ENCODE assay signal across 16 cellular contexts in the genomic region with DNA sequence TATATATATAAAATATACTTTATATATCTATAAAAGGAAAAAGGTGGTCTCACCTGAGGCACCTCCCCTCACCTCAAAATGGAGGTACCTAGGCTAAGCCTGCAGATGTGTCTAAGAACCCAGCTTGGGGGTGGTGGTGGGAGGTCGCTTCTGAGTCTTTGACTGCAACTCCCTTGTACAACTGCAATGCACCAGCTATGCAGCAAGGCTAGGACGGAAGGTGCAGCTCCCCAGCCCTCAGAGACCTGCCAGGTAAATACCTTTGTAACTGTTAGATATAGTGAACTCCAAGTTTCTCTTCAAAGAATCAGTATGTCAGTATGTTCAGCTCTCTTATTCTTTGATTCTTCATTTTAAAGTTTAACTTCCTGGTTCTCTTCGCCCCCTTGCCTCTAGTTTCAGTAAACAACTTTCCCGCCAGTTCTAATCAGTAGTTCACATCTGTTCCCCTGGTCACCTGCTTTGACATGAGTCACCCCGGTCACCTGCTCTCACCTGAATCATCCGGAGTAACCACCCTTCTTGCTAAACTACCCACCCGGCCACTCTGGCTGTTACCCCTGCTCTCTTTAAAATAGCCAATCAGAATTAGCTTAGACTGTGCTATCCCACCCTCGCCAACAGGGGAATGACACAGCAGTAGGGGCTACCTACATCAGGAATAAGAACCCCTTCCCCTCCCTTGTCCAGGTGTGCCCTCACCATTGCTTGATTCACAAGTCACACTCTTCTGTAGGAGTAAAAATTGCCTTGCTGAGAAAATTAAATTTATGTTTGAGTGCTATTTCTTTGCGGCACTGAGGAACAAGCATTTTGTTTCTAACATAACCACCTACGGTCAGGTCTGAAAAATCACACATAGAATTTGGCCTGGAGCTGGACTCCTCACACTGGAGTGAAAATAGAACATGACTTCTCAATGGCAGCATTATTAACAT.
"Had no signal": no experiment of that assay in that cellular context is flagged by ENCODE, and none has a peak within 500 bp of the region (broad histone marks: within the 10 kb centered on the region; RNA-seq: fewer than 3 reads in every experiment).

No MANE protein-coding gene starts in this region.

- H3K9me3 ChIP-seq: adrenal gland, neutrophil, testis, uterus had no signal

- H3K4me1 ChIP-seq: adrenal gland, right atrium auricular region, testis, uterus had no signal

- H3K4me3 ChIP-seq: adrenal gland, gastroesophageal sphincter, left lung, right atrium auricular region, skin epidermis, stomach, testis, uterus had no signal

- FAIRE-seq: keratinocyte had no signal

- DNase-seq: activated CD4-positive, alpha-beta T cell treated with anti-CD3 and anti-CD28 coated beads for 1 hour; activated CD4-positive, alpha-beta T cell treated with anti-CD3 and anti-CD28 coated beads, Interleukin-2, amount 50 U/mL, for 4 hours; activated naive CD4-positive, alpha-beta T cell treated with anti-CD3 and anti-CD28 coated beads, Interleukin-2, amount 10 ng/mL, durations not matched to agents 7 days and 5 days; naive thymus-derived CD4-positive, alpha-beta T cell; stomach; T-cell; testis had no signal

- ATAC-seq: activated T-helper 17 cell treated with anti-CD3 and anti-CD28 coated beads, Interleukin-2, amount 50 U/mL, for 72 hours; naive thymus-derived CD4-positive, alpha-beta T cell; T-cell had no signal

- H3K36me3 ChIP-seq: adrenal gland, gastroesophageal sphincter, left lung, neutrophil, right atrium auricular region, stomach, uterus had no signal

- H3K27me3 ChIP-seq: adrenal gland, gastroesophageal sphincter, left lung, neutrophil, right atrium auricular region, stomach, testis, uterus had no signal

- H3K27ac ChIP-seq: adrenal gland, neutrophil, testis had no signal
